In genomic region chr1:56547977-56548376, GRCh38 we compare ENCODE assay signal across 1 cellular context.
TF ChIP-seq lines count a peak whose summit lies in the region.

No MANE protein-coding gene starts in this region.

TF ChIP-seq in H1, 55 proteins besides CTCF, POLR2A, EP300 and RAD21:
- TF ChIP-seq NANOG (IDR thresholded peaks at IDR 0.05; ENCODE audit: insufficient read depth, low read depth, low read length, poor library complexity, severe bottlenecking) = no peak
- TF ChIP-seq POLR2AphosphoS5 (IDR thresholded peaks at IDR 0.05; ENCODE audit: low read depth, low read length) = no peak
- TF ChIP-seq, protein P1, sequence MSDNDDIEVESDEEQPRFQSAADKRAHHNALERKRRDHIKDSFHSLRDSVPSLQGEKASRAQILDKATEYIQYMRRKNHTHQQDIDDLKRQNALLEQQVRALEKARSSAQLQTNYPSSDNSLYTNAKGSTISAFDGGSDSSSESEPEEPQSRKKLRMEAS (IDR thresholded peaks at IDR 0.05) = no peak
- no peak for TF ChIP-seq CBX8 (IDR thresholded peaks at IDR 0.05; ENCODE audit: borderline replicate concordance, low read depth, low read length)
- no peak for TF ChIP-seq TAF1 (IDR thresholded peaks at IDR 0.05; ENCODE audit: low read depth, low read length)
- TF ChIP-seq CHD7 (IDR thresholded peaks at IDR 0.05; ENCODE audit: insufficient replicate concordance, low read length) = no peak
- TF ChIP-seq SIRT6 (IDR thresholded peaks at IDR 0.05; ENCODE audit: low read length) = no peak
- no peak for TF ChIP-seq CHD1 (IDR thresholded peaks at IDR 0.05; ENCODE audit: low read depth, low read length)
- TF ChIP-seq GTF2F1 (IDR thresholded peaks at IDR 0.05; ENCODE audit: borderline replicate concordance, low read depth, low read length) = no peak
- TF ChIP-seq TCF12 (IDR thresholded peaks at IDR 0.05; ENCODE audit: low read depth, low read length) = no peak
- TF ChIP-seq SRF (IDR thresholded peaks at IDR 0.05; ENCODE audit: low read depth, low read length) = no peak
- no peak for TF ChIP-seq KDM1A (IDR thresholded peaks at IDR 0.05; ENCODE audit: borderline replicate concordance, low read length)
- no peak for TF ChIP-seq SP2 (IDR thresholded peaks at IDR 0.05; ENCODE audit: low read length)
- no peak for TF ChIP-seq EGR1 (IDR thresholded peaks at IDR 0.05; ENCODE audit: borderline replicate concordance, low read depth, low read length)
- no peak for TF ChIP-seq SIN3A (conservative IDR thresholded peaks at IDR 0.05 in 1 of 2, IDR thresholded peaks at IDR 0.05 in 1 of 2; ENCODE audit: low read depth in 1 of 2, low read length in 2 of 2)
- no peak for TF ChIP-seq EZH2 (IDR thresholded peaks at IDR 0.05; ENCODE audit: low read depth, low read length, severe bottlenecking)
- TF ChIP-seq, protein P2, sequence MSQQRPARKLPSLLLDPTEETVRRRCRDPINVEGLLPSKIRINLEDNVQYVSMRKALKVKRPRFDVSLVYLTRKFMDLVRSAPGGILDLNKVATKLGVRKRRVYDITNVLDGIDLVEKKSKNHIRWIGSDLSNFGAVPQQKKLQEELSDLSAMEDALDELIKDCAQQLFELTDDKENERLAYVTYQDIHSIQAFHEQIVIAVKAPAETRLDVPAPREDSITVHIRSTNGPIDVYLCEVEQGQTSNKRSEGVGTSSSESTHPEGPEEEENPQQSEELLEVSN (IDR thresholded peaks at IDR 0.05) = no peak
